In the genomic region with DNA sequence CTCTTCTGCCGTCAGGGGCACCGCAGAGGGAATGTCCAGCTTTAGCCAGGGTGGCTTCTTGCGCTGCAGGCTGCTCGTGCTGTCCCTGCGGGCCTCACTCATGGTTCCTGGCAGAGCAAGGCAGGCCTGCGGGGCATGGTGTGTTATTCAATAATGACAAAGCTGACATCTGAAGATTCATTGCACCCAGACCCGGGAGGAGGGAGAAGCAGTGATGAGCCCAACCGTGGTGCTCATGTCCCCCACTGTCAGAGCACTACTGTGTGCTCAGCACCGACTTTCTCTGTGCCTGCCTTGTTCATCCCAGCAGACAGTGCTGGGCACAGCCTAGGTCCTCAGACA, we compare ENCODE assay signal across 16 cellular contexts.
"Had no signal": no experiment of that assay in that cellular context is flagged by ENCODE, and none has a peak within 500 bp of the region (broad histone marks: within the 10 kb centered on the region; RNA-seq: fewer than 3 reads in every experiment).

No MANE protein-coding gene starts in this region.

- H3K4me3 ChIP-seq: dorsolateral prefrontal cortex, esophagus muscularis mucosa, mucosa of descending colon, prostate gland, sigmoid colon, thoracic aorta, tibial nerve, upper lobe of left lung had no signal

- H3K9me3 ChIP-seq: esophagus muscularis mucosa, mucosa of descending colon, prostate gland, sigmoid colon, thoracic aorta, tibial nerve, upper lobe of left lung had no signal

- H3K27ac ChIP-seq: esophagus muscularis mucosa, foreskin keratinocyte, prostate gland, sigmoid colon, thoracic aorta, upper lobe of left lung had no signal

- H3K4me1 ChIP-seq: foreskin keratinocyte had no signal

- H3K27me3 ChIP-seq: dorsolateral prefrontal cortex, esophagus muscularis mucosa, foreskin keratinocyte, sigmoid colon, tibial nerve, upper lobe of left lung had no signal

- DNase-seq: dorsolateral prefrontal cortex; effector CD4-positive, alpha-beta T cell; mesenchymal stem cell; mucosa of descending colon; naive B cell; stimulated activated CD4-positive, alpha-beta T cell treated with anti-CD3 and anti-CD28 coated beads, Interleukin-4, amount 100 ng/mL, for 4 hours; stimulated activated naive CD8-positive, alpha-beta T cell treated with anti-CD3 and anti-CD28 coated beads, Interleukin-15, Interleukin-2, amounts not matched to agents 100 U/mL and 50 U/mL, for 24 hours had no signal

- FAIRE-seq: colon, urothelium cell line had no signal
